16 cellular contexts compared by ENCODE assay signal in genomic region chr6:80676386-80676785, GRCh38.
A peak's percentile ranks its signal among the peaks of the same experiment; 100 is the strongest.
DNase-seq lines count a peak whose midpoint lies in the region; TF ChIP-seq lines count a peak whose summit lies in the region.
"Had no signal": no experiment of that assay in that cellular context is flagged by ENCODE, and none has a peak within 500 bp of the region (broad histone marks: within the 10 kb centered on the region; RNA-seq: fewer than 3 reads in every experiment).

No MANE protein-coding gene starts in this region.

- no peak overlapping the region for H3K27ac Mint-ChIP-seq in CD4-positive, alpha-beta memory T cell
- H3K27ac Mint-ChIP-seq: CD8-positive, alpha-beta memory T cell; T-helper 1 cell treated with Interleukin-12 subunit alpha and Interleukin-12 subunit beta and Interleukin-4 antibody, amounts not matched to agents 30 μg/mL and 1 μg/mL, for 36 hours had no signal

- H3K14ac ChIP-seq in trophoblast cell (ENCODE audit: low read length): no peak overlapping the region

- H4K12ac ChIP-seq in trophoblast cell (ENCODE audit: low read depth, low read length): no peak overlapping the region

- peaks cover 0 to 6% (median 0%) of the 10 kb centered on the region in 8 donors for H3K9me3 Mint-ChIP-seq in CD4-positive, alpha-beta memory T cell
- H3K9me3 Mint-ChIP-seq: T-helper 1 cell treated with Interleukin-12 subunit alpha and Interleukin-12 subunit beta and Interleukin-4 antibody, amounts not matched to agents 30 μg/mL and 1 μg/mL, for 36 hours had no signal

- H3K23ac ChIP-seq in trophoblast cell (ENCODE audit: low read length): no peak overlapping the region

- H3K27me3 Mint-ChIP-seq in CD4-positive, alpha-beta memory T cell: no peaks in the 10 kb centered on the region
- H3K27me3 Mint-ChIP-seq: CD8-positive, alpha-beta memory T cell had no signal

- no peak overlapping the region for H3K18ac ChIP-seq in trophoblast cell (ENCODE audit: low read length)

- no peak overlapping the region for H3K27ac ChIP-seq in CD4-positive, alpha-beta memory T cell (ENCODE audit: low read depth, low read length)
- H3K27ac ChIP-seq in trophoblast cell (ENCODE audit: low read depth, low read length): no peak overlapping the region
- H3K27ac ChIP-seq: Peyer's patch had no signal

- no peaks in the 10 kb centered on the region for H3K36me3 ChIP-seq in CD4-positive, alpha-beta memory T cell (ENCODE audit: insufficient read depth, low read length)
- no peaks in the 10 kb centered on the region for H3K36me3 ChIP-seq in trophoblast cell (ENCODE audit: control insufficient read depth in 1 of 2, insufficient read depth in 2 of 2, low read length in 2 of 2)
- H3K36me3 ChIP-seq: BE2C, Peyer's patch had no signal

- no peak overlapping the region for H3K4ac ChIP-seq in trophoblast cell (ENCODE audit: low read depth, low read length)

- POLR2A ChIA-PET in CD4-positive, alpha-beta memory T cell (lab: Charles Lee; ENCODE audit: partially characterized antibody): no interaction called here

- no peak overlapping the region for H2AFZ ChIP-seq in trophoblast cell (ENCODE audit: insufficient read depth, low read length, poor library complexity)

- H3K4me1 Mint-ChIP-seq in CD4-positive, alpha-beta memory T cell: no peaks in the 10 kb centered on the region
- H3K4me1 Mint-ChIP-seq: CD8-positive, alpha-beta memory T cell had no signal

- H2BK5ac ChIP-seq in trophoblast cell (ENCODE audit: low read depth, low read length, poor library complexity): no peak overlapping the region

- no peaks in the 10 kb centered on the region for H3K9me3 ChIP-seq in CD4-positive, alpha-beta memory T cell (ENCODE audit: control insufficient read depth in 1 of 2, low read length in 2 of 2)
- H3K9me3 ChIP-seq in trophoblast cell (ENCODE audit: insufficient read depth, low read depth, low read length): no peaks in the 10 kb centered on the region
- H3K9me3 ChIP-seq: Peyer's patch had no signal

- H3K4me3 Mint-ChIP-seq in CD4-positive, alpha-beta memory T cell: no peak overlapping the region
- H3K4me3 Mint-ChIP-seq: CD8-positive, alpha-beta memory T cell; T-helper 1 cell treated with Interleukin-12 subunit alpha and Interleukin-12 subunit beta and Interleukin-4 antibody, amounts not matched to agents 30 μg/mL and 1 μg/mL, for 36 hours had no signal

- no peak overlapping the region for H3K4me2 ChIP-seq in trophoblast cell (ENCODE audit: low read length)

- H3K9ac ChIP-seq in trophoblast cell (ENCODE audit: low read length): no peak overlapping the region

- no peaks in the 10 kb centered on the region for H3K79me1 ChIP-seq in trophoblast cell (ENCODE audit: low read length)

- no peak overlapping the region for H2AK5ac ChIP-seq in trophoblast cell (ENCODE audit: low read length)

- TF ChIP-seq CTCF in epithelial cell of esophagus (IDR thresholded peaks at IDR 0.05; ENCODE audit: insufficient read depth, low read depth, low read length, missing control alignments): no peak

- H2BK120ac ChIP-seq in trophoblast cell (ENCODE audit: insufficient read depth, low read length, poor library complexity): no peak overlapping the region

- intact Hi-C loops in CD4-positive, alpha-beta memory T cell (cut with micrococcal nuclease): no loop called here

- CTCF ChIA-PET in CD4-positive, alpha-beta memory T cell (lab: Charles Lee; ENCODE audit: partially characterized antibody): no interaction called here

- no peaks in the 10 kb centered on the region for H3K36me3 Mint-ChIP-seq in CD4-positive, alpha-beta memory T cell
- H3K36me3 Mint-ChIP-seq: CD8-positive, alpha-beta memory T cell had no signal

- H4K91ac ChIP-seq in trophoblast cell (ENCODE audit: low read depth, low read length): no peak overlapping the region

- H2BK12ac ChIP-seq in trophoblast cell (ENCODE audit: low read length): no peak overlapping the region

- no peaks in the 10 kb centered on the region for H3K79me2 ChIP-seq in trophoblast cell (ENCODE audit: control insufficient read depth, insufficient read depth, low read length, poor library complexity)

- DNase-seq in HCEC 1CT: peak; percentile 13
- peak; percentile 60 for DNase-seq in OCI-M1 (lab: John Stamatoyannopoulos, UW)
- DNase-seq in epithelial cell of esophagus (ENCODE audit: low read depth): peak; percentile 20
- peak; percentile 41 for DNase-seq in skeletal muscle cell (ENCODE audit: low read depth)
- DNase-seq in SKM-1 treated with dmso at 0.1 percent for 144 hours (lab: John Stamatoyannopoulos, UW; ENCODE audit: unreplicated experiment): no peak
- no peak for DNase-seq in CD4-positive, alpha-beta memory T cell
- no peak for DNase-seq in trophoblast cell
- DNase-seq: BE2C; CD8-positive, alpha-beta memory T cell; EL; NCI-H1436; NCI-H2029 treated with DMSO at 0.1 percent for 48 hours; NCI-H524; Peyer's patch; SHP77 treated with DMSO at 0.1 percent for 48 hours had no signal

- H3K4me1 ChIP-seq in CD4-positive, alpha-beta memory T cell (ENCODE audit: insufficient read depth, low read length): no peaks in the 10 kb centered on the region
- H3K4me1 ChIP-seq in trophoblast cell (ENCODE audit: control insufficient read depth in 1 of 2, insufficient read depth in 2 of 2, low read length in 2 of 2): no peaks in the 10 kb centered on the region
- H3K4me1 ChIP-seq: BE2C, Peyer's patch had no signal

- no peak overlapping the region for H4K8ac ChIP-seq in trophoblast cell (ENCODE audit: low read depth, low read length)

- no peak overlapping the region for H3K4me3 ChIP-seq in epithelial cell of esophagus (ENCODE audit: low read length)
- no peak overlapping the region for H3K4me3 ChIP-seq in skeletal muscle cell (ENCODE audit: low read depth, low read length)
- H3K4me3 ChIP-seq in CD4-positive, alpha-beta memory T cell (ENCODE audit: low read length in 2 of 2): no peak overlapping the region
- H3K4me3 ChIP-seq in trophoblast cell (ENCODE audit: low read depth, low read length): no peak overlapping the region
- H3K4me3 ChIP-seq: Peyer's patch had no signal

- no peaks in the 10 kb centered on the region for H3K27me3 ChIP-seq in CD4-positive, alpha-beta memory T cell (ENCODE audit: insufficient read depth, low read length)
- H3K27me3 ChIP-seq in trophoblast cell (ENCODE audit: insufficient read depth, low read length): no peaks in the 10 kb centered on the region
- H3K27me3 ChIP-seq: BE2C, Peyer's patch had no signal

- no CpG with 5 or more reads among the region's 3 CpGs for WGBS in trophoblast cell (ENCODE audit: extremely low coverage, insufficient coverage, insufficient read length)

Comparison
In these comparisons a context has a peak if more than half of its experiments do, and no peak if none do; other contexts are left out.
1. DNase-seq: peak in HCEC 1CT (single experiment), OCI-M1 (single experiment), epithelial cell of esophagus (single experiment) and skeletal muscle cell (single experiment); none in SKM-1 treated with dmso at 0.1 percent for 144 hours (single experiment), CD4-positive, alpha-beta memory T cell (0 of 5) and trophoblast cell (0 of 2).